8 cellular contexts compared by ENCODE assay signal in genomic region chr5:138068742-138069375, GRCh38. TPM values are rescaled to one million over a fixed set of nuclear protein-coding genes. Genes with fewer than 3 reads are reported as not detected.
DNase-seq lines count a peak whose midpoint lies in the region; ATAC-seq, FAIRE-seq and TF ChIP-seq lines count a peak whose summit lies in the region.

No MANE protein-coding gene starts in this region.

- no peaks in the 10 kb centered on the region for H3K27me3 ChIP-seq in cardiac muscle cell

- ATAC-seq in activated naive CD8-positive, alpha-beta T cell treated with anti-CD3 and anti-CD28 coated beads, Interleukin-2, amount 10 ng/mL, durations not matched to agents 7 days and 5 days (ENCODE audit: low read depth), result peak; percentile 61
- no peak for ATAC-seq in HG03175 (IDR thresholded peaks at IDR 0.05; ENCODE audit: unreplicated experiment)
- ATAC-seq in HG02763 (IDR thresholded peaks at IDR 0.05; ENCODE audit: unreplicated experiment), result no peak

- H3K4me1 Mint-ChIP-seq in activated naive CD8-positive, alpha-beta T cell treated with anti-CD3 and anti-CD28 coated beads, Interleukin-2, amount 10 ng/mL, durations not matched to agents 7 days and 5 days, result peaks cover 15% of the 10 kb centered on the region

- DNase-seq in GM12891 (ENCODE audit: insufficient read length, low spot score), result peak; percentile 58
- DNase-seq in MV-4-11 (lab: John Stamatoyannopoulos, UW), result peak; percentile 54
- peak; percentile 58 for DNase-seq in T follicular helper cell (ENCODE audit: low read depth)
- peak; percentile 66 for DNase-seq in activated naive CD8-positive, alpha-beta T cell treated with anti-CD3 and anti-CD28 coated beads, Interleukin-2, amount 10 ng/mL, durations not matched to agents 7 days and 5 days
- DNase-seq in cardiac muscle cell (ENCODE audit: low read depth in 1 of 2, low spot score in 1 of 2), result peak; percentile 73 to 90
- DNase-seq in retina, result peak; percentile 39

- no peaks in the 10 kb centered on the region for H3K36me3 ChIP-seq in cardiac muscle cell

- H3K36me3 Mint-ChIP-seq in activated naive CD8-positive, alpha-beta T cell treated with anti-CD3 and anti-CD28 coated beads, Interleukin-2, amount 10 ng/mL, durations not matched to agents 7 days and 5 days, result no peaks in the 10 kb centered on the region

- peak; percentile 80 for FAIRE-seq in GM12891 (lab: Jason Lieb, UNC)

- H3K27ac Mint-ChIP-seq in activated naive CD8-positive, alpha-beta T cell treated with anti-CD3 and anti-CD28 coated beads, Interleukin-2, amount 10 ng/mL, durations not matched to agents 7 days and 5 days, result no peak overlapping the region

- H3K27me3 Mint-ChIP-seq in activated naive CD8-positive, alpha-beta T cell treated with anti-CD3 and anti-CD28 coated beads, Interleukin-2, amount 10 ng/mL, durations not matched to agents 7 days and 5 days, result peaks cover 8% of the 10 kb centered on the region

- no peaks in the 10 kb centered on the region for H3K9me3 ChIP-seq in cardiac muscle cell (ENCODE audit: low read depth)

- no peaks in the 10 kb centered on the region for H3K4me1 ChIP-seq in cardiac muscle cell (ENCODE audit: low read depth)

- no peak for TF ChIP-seq POLR2A in GM12891 (IDR thresholded peaks at IDR 0.05; ENCODE audit: low read depth, low read length)

- POLR2A ChIA-PET in activated naive CD8-positive, alpha-beta T cell treated with anti-CD3 and anti-CD28 coated beads, Interleukin-2, amount 10 ng/mL, durations not matched to agents 7 days and 5 days (lab: Charles Lee), result interaction anchor here (0.6 to 1.6 kb wide), 4 partner anchors 15 to 35 kb away, joined by 3 to 5 read pairs (median 4); no protein-coding TSS in a partner anchor

- no peak overlapping the region for H3K4me3 ChIP-seq in cardiac muscle cell

- no peak overlapping the region for H3K4me3 Mint-ChIP-seq in activated naive CD8-positive, alpha-beta T cell treated with anti-CD3 and anti-CD28 coated beads, Interleukin-2, amount 10 ng/mL, durations not matched to agents 7 days and 5 days

- TF ChIP-seq CTCF in cardiac muscle cell (IDR thresholded peaks at IDR 0.05; ENCODE audit: low read depth, low read length), result peak; percentile 89

- H3K27ac ChIP-seq in cardiac muscle cell, result no peak overlapping the region

- H3K9me3 Mint-ChIP-seq in activated naive CD8-positive, alpha-beta T cell treated with anti-CD3 and anti-CD28 coated beads, Interleukin-2, amount 10 ng/mL, durations not matched to agents 7 days and 5 days, result no peaks in the 10 kb centered on the region

TF ChIP-seq in GM12891, 5 proteins besides CTCF, POLR2A, EP300 and RAD21:
- no peak for TF ChIP-seq POU2F2 (IDR thresholded peaks at IDR 0.05; ENCODE audit: low read depth, low read length)
- no peak for TF ChIP-seq TAF1 (IDR thresholded peaks at IDR 0.05; ENCODE audit: low read depth, low read length)
- no peak for TF ChIP-seq PAX5 (IDR thresholded peaks at IDR 0.05; ENCODE audit: insufficient read depth, low read length, severe bottlenecking)
- no peak for TF ChIP-seq POLR2AphosphoS5 (IDR thresholded peaks at IDR 0.05; ENCODE audit: low read depth, low read length)
- no peak for TF ChIP-seq SPI1 (IDR thresholded peaks at IDR 0.05; ENCODE audit: low read depth, low read length)

RNA-seq across cellular contexts. Expression of gene WNT8A, which starts 15.0 kb away (rescaled TPM):
- not detected for polyA plus RNA-seq in GM12891 (2012; ENCODE audit: low read depth, missing spikeins)
- not detected for total RNA-seq in activated naive CD8-positive, alpha-beta T cell treated with anti-CD3 and anti-CD28 coated beads, Interleukin-2, amount 10 ng/mL, durations not matched to agents 7 days and 5 days
- total RNA-seq in cardiac muscle cell, result not detected in 2 replicates
- polyA plus RNA-seq in cardiac muscle cell, result not detected in 2 replicates

RNA-seq across cellular contexts. Expression of gene FAM13B, which starts 36.0 kb away (rescaled TPM):
- polyA plus RNA-seq in GM12891 (2012; ENCODE audit: low read depth, missing spikeins), result 12.5 TPM
- total RNA-seq in activated naive CD8-positive, alpha-beta T cell treated with anti-CD3 and anti-CD28 coated beads, Interleukin-2, amount 10 ng/mL, durations not matched to agents 7 days and 5 days, result 10 to 100 TPM; 44.8 to 48.7 TPM
- 9.4 and 15.3 TPM in 2 replicates for total RNA-seq in cardiac muscle cell
- 10.7 and 15.8 TPM in 2 replicates for polyA plus RNA-seq in cardiac muscle cell
